In the genomic region with DNA sequence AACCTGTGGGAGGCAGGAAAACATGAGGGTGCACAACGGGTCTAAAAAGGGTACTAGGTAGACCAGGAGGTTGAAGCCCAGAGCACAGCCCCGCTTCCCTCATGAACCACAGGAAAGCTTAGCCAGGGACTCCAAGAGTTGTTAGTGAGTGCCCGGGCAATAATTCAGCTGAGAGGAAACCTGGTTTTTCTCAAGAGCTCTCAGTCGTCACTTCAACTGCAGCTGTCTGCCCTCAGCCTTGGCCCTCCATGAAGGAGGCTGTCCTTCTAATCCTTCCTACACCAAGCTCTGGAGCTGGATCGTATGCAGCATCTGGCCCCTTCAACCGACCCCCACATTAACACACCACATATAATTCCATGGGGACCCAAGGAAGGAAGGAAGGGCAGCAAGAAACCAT, we compare ENCODE assay signal across 24 cellular contexts.
DNase-seq lines count a peak whose midpoint lies in the region; ATAC-seq and TF ChIP-seq lines count a peak whose summit lies in the region.
"Had no signal": no experiment of that assay in that cellular context is flagged by ENCODE, and none has a peak within 500 bp of the region (broad histone marks: within the 10 kb centered on the region; RNA-seq: fewer than 3 reads in every experiment).

No MANE protein-coding gene starts in this region.

- no peak overlapping the region for H4K8ac ChIP-seq in mesendoderm (ENCODE audit: low read depth, low read length)

- no peak for TF ChIP-seq CTCF in A673 (conservative IDR thresholded peaks at IDR 0.05; ENCODE audit: low read depth, low read length)
- TF ChIP-seq CTCF in left lung (IDR thresholded peaks at IDR 0.05), result no peak
- TF ChIP-seq CTCF in suprapubic skin (IDR thresholded peaks at IDR 0.05), result no peak

- H3K27ac ChIP-seq in A673 (ENCODE audit: low read depth, low read length, poor library complexity, severe bottlenecking), result peak overlapping the region; percentile 87
- no peak overlapping the region for H3K27ac ChIP-seq in left lung
- H3K27ac ChIP-seq in suprapubic skin, result no peak overlapping the region
- no peak overlapping the region for H3K27ac ChIP-seq in mesendoderm (ENCODE audit: low read depth, low read length)
- H3K27ac ChIP-seq: BLaER1 treated with 17β-estradiol and CSF1 and Interleukin-3, amounts not matched to agents 10 nM and 100 nM; SJSA1 had no signal

- no peak overlapping the region for H2BK120ac ChIP-seq in mesendoderm (ENCODE audit: low read depth, low read length)

- ATAC-seq in left lung, result peak; percentile 95
- ATAC-seq: T-cell had no signal

- no peak overlapping the region for H3K4ac ChIP-seq in mesendoderm (ENCODE audit: low read depth, low read length)

- H3K27me3 ChIP-seq in A673 (replicated peaks; ENCODE audit: insufficient read depth, low read depth, low read length, poor library complexity) (no peaks in the 10 kb centered on the region), left lung (peaks cover 0 to 4% of the 10 kb centered on the region in 2 donors), suprapubic skin (no peaks in the 10 kb centered on the region), mesendoderm (ENCODE audit: insufficient read depth, low read length, poor library complexity) (no peaks in the 10 kb centered on the region)
- H3K27me3 ChIP-seq: BLaER1 treated with 17β-estradiol and CSF1 and Interleukin-3, amounts not matched to agents 10 nM and 100 nM; SJSA1 had no signal

- no TSS peak for BruUV-seq in A673 (replicated peaks; lab: Mats Ljungman, UMichigan)

- H3K9me3 ChIP-seq in A673 (ENCODE audit: low read depth, low read length, poor library complexity, severe bottlenecking) (peaks cover 8% of the 10 kb centered on the region), left lung (no peaks in the 10 kb centered on the region), suprapubic skin (no peaks in the 10 kb centered on the region)
- H3K9me3 ChIP-seq: MG63, SJSA1 had no signal

- no peak overlapping the region for H3K4me2 ChIP-seq in mesendoderm (ENCODE audit: low read length)

- CTCF ChIA-PET in A673 (lab: Charles Lee), result no interaction called here

- no peak overlapping the region for H4K5ac ChIP-seq in mesendoderm (ENCODE audit: low read length)

- DNase-seq in A673 (ENCODE audit: low spot score) (peak; percentile 60), NCI-H187 (lab: John Stamatoyannopoulos, UW) (peak; percentile 65 to 76), NCI-H510A (lab: John Stamatoyannopoulos, UW) (peak; percentile 27), left lung (peak in 1 of 2 donors; percentile 36), activated T-cell treated with anti-CD3 and anti-CD28 coated beads for 4 hours (no peak), T-helper 2 cell (no peak), suprapubic skin (ENCODE audit: low spot score in 2 of 2) (no peak), mesendoderm (no peak)
- DNase-seq: AML-193; CD4-positive, alpha-beta T cell; GF-D8; GOT3; HFFc6; IMR-90; KG1; MG63; NCI-H1105 treated with DMSO at 0.1 percent for 48 hours; NCI-H82; Right ventricle myocardium superior; RPMI8226; T-cell had no signal

- H3K23ac ChIP-seq in mesendoderm (ENCODE audit: low read length), result no peak overlapping the region

- H3K79me1 ChIP-seq in mesendoderm (ENCODE audit: low read length), result no peaks in the 10 kb centered on the region

- POLR2A ChIA-PET in A673 (lab: Charles Lee; ENCODE audit: low non-redundant PET), result no interaction called here

- no peak overlapping the region for H2BK15ac ChIP-seq in mesendoderm (replicated peaks; ENCODE audit: low read depth)

- no peak overlapping the region for H3K9ac ChIP-seq in mesendoderm (ENCODE audit: low read length)
- H3K9ac ChIP-seq: BLaER1 treated with 17β-estradiol and CSF1 and Interleukin-3, amounts not matched to agents 10 nM and 100 nM had no signal

- H3K4me3 ChIP-seq in A673 (ENCODE audit: low read depth, low read length, poor library complexity, severe bottlenecking) (no peak overlapping the region), left lung (no peak overlapping the region), suprapubic skin (no peak overlapping the region), mesendoderm (ENCODE audit: low read length) (no peak overlapping the region)
- H3K4me3 ChIP-seq: BLaER1 treated with 17β-estradiol and CSF1 and Interleukin-3, amounts not matched to agents 10 nM and 100 nM; HAP-1; MG63; SJSA1 had no signal

- H2AK5ac ChIP-seq in mesendoderm (ENCODE audit: low read length), result no peak overlapping the region

- no peaks in the 10 kb centered on the region for H3K79me2 ChIP-seq in mesendoderm (ENCODE audit: control insufficient read depth, insufficient read depth, low read length)

- no peak for TF ChIP-seq EP300 in suprapubic skin (IDR thresholded peaks at IDR 0.05)

- H3K18ac ChIP-seq in mesendoderm (ENCODE audit: low read length), result no peak overlapping the region

- no peak overlapping the region for H2BK5ac ChIP-seq in mesendoderm (ENCODE audit: low read length)

- H3K4me1 ChIP-seq in A673 (ENCODE audit: insufficient read depth, low read length, poor library complexity, severe bottlenecking), result peaks cover 17% of the 10 kb centered on the region
- H3K4me1 ChIP-seq in left lung, result no peaks in the 10 kb centered on the region
- no peaks in the 10 kb centered on the region for H3K4me1 ChIP-seq in suprapubic skin
- no peaks in the 10 kb centered on the region for H3K4me1 ChIP-seq in mesendoderm (ENCODE audit: control insufficient read depth, low read depth, low read length)
- H3K4me1 ChIP-seq: HAP-1, SJSA1 had no signal

- H3K36me3 ChIP-seq in A673 (ENCODE audit: insufficient read depth, low read length, poor library complexity, severe bottlenecking) (no peaks in the 10 kb centered on the region), left lung (no peaks in the 10 kb centered on the region), suprapubic skin (no peaks in the 10 kb centered on the region), mesendoderm (ENCODE audit: control insufficient read depth, insufficient read depth, low read length) (no peaks in the 10 kb centered on the region)
- H3K36me3 ChIP-seq: BLaER1 treated with 17β-estradiol and CSF1 and Interleukin-3, amounts not matched to agents 10 nM and 100 nM; HAP-1; MG63; SJSA1 had no signal

- H3K56ac ChIP-seq in mesendoderm (ENCODE audit: low read length), result no peak overlapping the region

- 69% methylated on average over 6 of the region's 6 CpGs for WGBS in suprapubic skin
- WGBS in mesendoderm (ENCODE audit: extremely low coverage, insufficient coverage, low lambda C conversion rate), result no CpG with 5 or more reads among the region's 6 CpGs

- intact Hi-C loops in A673 (cut with micrococcal nuclease; ENCODE audit: unreplicated experiment) (no loop called here), left lung (cut with DNase I) (no loop called here)

- TF ChIP-seq POLR2A in suprapubic skin (IDR thresholded peaks at IDR 0.05), result no peak

Comparison
In these comparisons a context has a peak if more than half of its experiments do, and no peak if none do; other contexts are left out.
1. DNase-seq: peak in A673 (single experiment), NCI-H187 (2 of 2) and NCI-H510A (single experiment); none in activated T-cell treated with anti-CD3 and anti-CD28 coated beads for 4 hours (single experiment), T-helper 2 cell (0 of 5), suprapubic skin (0 of 2) and mesendoderm (single experiment).